In genomic region chr5:177376107-177376506, GRCh38 we compare ENCODE assay signal across 1 cellular context.
TF ChIP-seq lines count a peak whose summit lies in the region.

No MANE protein-coding gene starts in this region.

TF ChIP-seq in H1, 55 proteins besides CTCF, POLR2A, EP300 and RAD21:
- no peak for TF ChIP-seq NRF1 (IDR thresholded peaks at IDR 0.05; ENCODE audit: low read depth, low read length)
- no peak for TF ChIP-seq BCL11A (IDR thresholded peaks at IDR 0.05; ENCODE audit: low read depth in 2 of 2, low read length in 2 of 2)
